Comparison of ENCODE assay signal across 1 cellular context in genomic region chr20:37390891-37391525, GRCh38.
TF ChIP-seq lines count a peak whose summit lies in the region.

No MANE protein-coding gene starts in this region.

TF ChIP-seq in HepG2, 621 proteins besides CTCF, POLR2A, EP300 and RAD21 (continued from another document and continues in another):
- TF ChIP-seq, protein P1, sequence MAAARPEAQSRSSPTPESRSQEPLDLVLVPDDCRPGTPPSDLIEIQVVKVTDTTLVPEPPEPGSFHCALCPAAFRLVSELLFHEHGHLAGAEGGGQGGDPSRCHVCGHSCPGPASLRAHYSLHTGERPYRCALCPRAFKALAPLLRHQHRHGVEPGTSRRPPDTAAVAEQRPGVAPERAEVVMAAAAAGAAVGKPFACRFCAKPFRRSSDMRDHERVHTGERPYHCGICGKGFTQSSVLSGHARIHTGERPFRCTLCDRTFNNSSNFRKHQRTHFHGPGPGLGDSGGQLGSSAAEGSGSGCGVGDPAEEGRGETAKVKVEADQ (CRISPR knock-in tag; IDR thresholded peaks at IDR 0.05; ENCODE audit: borderline replicate concordance): 0 out of 2 replicates have a peak, but pooled peaks have one; percentile 65
- TF ChIP-seq ZNF124 (CRISPR knock-in tag; IDR thresholded peaks at IDR 0.05) (peak; percentile 97), ARNT2 (CRISPR knock-in tag; IDR thresholded peaks at IDR 0.05; ENCODE audit: low read depth) (peak; percentile 76; the same call in 1 of the 2 replicates), CBFB (CRISPR knock-in tag; IDR thresholded peaks at IDR 0.05) (peak; percentile 81), ESRRA (CRISPR knock-in tag; IDR thresholded peaks at IDR 0.05; ENCODE audit: low read depth) (peak; percentile 91; the same call in 1 of the 2 replicates), ZNF468 (CRISPR knock-in tag; IDR thresholded peaks at IDR 0.05) (no peak), ZBTB1 (CRISPR knock-in tag; IDR thresholded peaks at IDR 0.05; ENCODE audit: borderline replicate concordance) (no peak), ZNF670 (CRISPR knock-in tag; IDR thresholded peaks at IDR 0.05; ENCODE audit: borderline replicate concordance) (0 out of 2 replicates have a peak, but pooled peaks have one; percentile 8), ZNF564 (CRISPR knock-in tag; IDR thresholded peaks at IDR 0.05) (no peak; the same call in 1 of the 2 replicates), RFX5 (IDR thresholded peaks at IDR 0.05; ENCODE audit: low read depth, low read length) (no peak), PAXIP1 (CRISPR knock-in tag; conservative IDR thresholded peaks at IDR 0.05) (peak; percentile 97), ZNF17 (CRISPR knock-in tag; IDR thresholded peaks at IDR 0.05) (no peak), KDM5B (CRISPR knock-in tag; IDR thresholded peaks at IDR 0.05; ENCODE audit: borderline replicate concordance) (peak; percentile 70; the same call in 1 of the 2 replicates), ZSCAN21 (CRISPR knock-in tag; IDR thresholded peaks at IDR 0.05; ENCODE audit: borderline replicate concordance) (no peak), HDAC2 (CRISPR knock-in tag; IDR thresholded peaks at IDR 0.05) (peak; percentile 93), LCORL (IDR thresholded peaks at IDR 0.05) (no peak; the same call in 1 of the 2 replicates), LCORL (CRISPR knock-in tag; IDR thresholded peaks at IDR 0.05) (peak; percentile 100), MXD4 (CRISPR knock-in tag; IDR thresholded peaks at IDR 0.05) (peak; percentile 51; the same call in 1 of the 2 replicates), ADNP (CRISPR knock-in tag; IDR thresholded peaks at IDR 0.05) (peak; percentile 57; the same call in 1 of the 2 replicates), MIER2 (CRISPR knock-in tag; IDR thresholded peaks at IDR 0.05) (peak; percentile 80; the same call in 1 of the 2 replicates), FOSL2 (CRISPR knock-in tag; IDR thresholded peaks at IDR 0.05) (peak; percentile 54; the same call in 1 of the 2 replicates), TARDBP (CRISPR knock-in tag; IDR thresholded peaks at IDR 0.05) (0 out of 2 replicates have a peak, but pooled peaks have one; percentile 64), DBP (CRISPR knock-in tag; IDR thresholded peaks at IDR 0.05; ENCODE audit: not compliant biosample characterization) (no peak), SMAD3 (CRISPR knock-in tag; IDR thresholded peaks at IDR 0.05) (peak; percentile 79; the same call in 1 of the 2 replicates), ZNF510 (CRISPR knock-in tag; IDR thresholded peaks at IDR 0.05; ENCODE audit: low read depth) (0 out of 2 replicates have a peak, but pooled peaks have one; percentile 53), SAFB2 (CRISPR knock-in tag; IDR thresholded peaks at IDR 0.05; ENCODE audit: borderline replicate concordance, low read depth) (0 out of 2 replicates have a peak, but pooled peaks have one; percentile 81), PAWR (CRISPR knock-in tag; IDR thresholded peaks at IDR 0.05; ENCODE audit: borderline replicate concordance) (peak; percentile 77; the same call in 1 of the 2 replicates), NFE2 (CRISPR knock-in tag; IDR thresholded peaks at IDR 0.05) (no peak), ATF1 (CRISPR knock-in tag; IDR thresholded peaks at IDR 0.05) (no peak), ZSCAN20 (CRISPR knock-in tag; IDR thresholded peaks at IDR 0.05; ENCODE audit: borderline replicate concordance) (no peak), ZNF883 (CRISPR knock-in tag; IDR thresholded peaks at IDR 0.05; ENCODE audit: not compliant biosample characterization) (peak; percentile 93), ETV6 (CRISPR knock-in tag; conservative IDR thresholded peaks at IDR 0.05) (0 out of 2 replicates have a peak, but pooled peaks have one; percentile 51), KLF16 (CRISPR knock-in tag; IDR thresholded peaks at IDR 0.05) (peak in 1 of 2 experiments; percentile 53; a peak in 2 of 4 replicates), ZIK1 (CRISPR knock-in tag; IDR thresholded peaks at IDR 0.05; ENCODE audit: borderline replicate concordance, low read depth) (peak; percentile 70; the same call in 1 of the 2 replicates), CCAR2 (optimal IDR thresholded peaks at IDR 0.05; ENCODE audit: low read depth, low read length) (no peak), ZFP1 (CRISPR knock-in tag; IDR thresholded peaks at IDR 0.05) (peak; percentile 84; the same call in 1 of the 2 replicates), ZNF737 (CRISPR knock-in tag; IDR thresholded peaks at IDR 0.05; ENCODE audit: borderline replicate concordance) (no peak), ZSCAN29 (CRISPR knock-in tag; conservative IDR thresholded peaks at IDR 0.05) (peak; percentile 61; the same call in 1 of the 2 replicates), SP2 (CRISPR knock-in tag; IDR thresholded peaks at IDR 0.05) (no peak; the same call in 1 of the 2 replicates), JDP2 (CRISPR knock-in tag; IDR thresholded peaks at IDR 0.05; ENCODE audit: borderline replicate concordance) (no peak), ZNF672 (CRISPR knock-in tag; IDR thresholded peaks at IDR 0.05) (no peak), ZNF441 (CRISPR knock-in tag; IDR thresholded peaks at IDR 0.05; ENCODE audit: borderline replicate concordance) (no peak), NR2F1 (CRISPR knock-in tag; IDR thresholded peaks at IDR 0.05) (peak; percentile 87 to 94; a peak in 3 of 4 replicates), THAP8 (CRISPR knock-in tag; IDR thresholded peaks at IDR 0.05; ENCODE audit: borderline replicate concordance) (0 out of 2 replicates have a peak, but pooled peaks have one; percentile 48), SETDB1 (CRISPR knock-in tag; IDR thresholded peaks at IDR 0.05; ENCODE audit: borderline replicate concordance) (no peak)
- TF ChIP-seq, protein P2, sequence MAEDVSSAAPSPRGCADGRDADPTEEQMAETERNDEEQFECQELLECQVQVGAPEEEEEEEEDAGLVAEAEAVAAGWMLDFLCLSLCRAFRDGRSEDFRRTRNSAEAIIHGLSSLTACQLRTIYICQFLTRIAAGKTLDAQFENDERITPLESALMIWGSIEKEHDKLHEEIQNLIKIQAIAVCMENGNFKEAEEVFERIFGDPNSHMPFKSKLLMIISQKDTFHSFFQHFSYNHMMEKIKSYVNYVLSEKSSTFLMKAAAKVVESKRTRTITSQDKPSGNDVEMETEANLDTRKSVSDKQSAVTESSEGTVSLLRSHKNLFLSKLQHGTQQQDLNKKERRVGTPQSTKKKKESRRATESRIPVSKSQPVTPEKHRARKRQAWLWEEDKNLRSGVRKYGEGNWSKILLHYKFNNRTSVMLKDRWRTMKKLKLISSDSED (CRISPR knock-in tag; IDR thresholded peaks at IDR 0.05): no peak
- TF ChIP-seq, protein P3, sequence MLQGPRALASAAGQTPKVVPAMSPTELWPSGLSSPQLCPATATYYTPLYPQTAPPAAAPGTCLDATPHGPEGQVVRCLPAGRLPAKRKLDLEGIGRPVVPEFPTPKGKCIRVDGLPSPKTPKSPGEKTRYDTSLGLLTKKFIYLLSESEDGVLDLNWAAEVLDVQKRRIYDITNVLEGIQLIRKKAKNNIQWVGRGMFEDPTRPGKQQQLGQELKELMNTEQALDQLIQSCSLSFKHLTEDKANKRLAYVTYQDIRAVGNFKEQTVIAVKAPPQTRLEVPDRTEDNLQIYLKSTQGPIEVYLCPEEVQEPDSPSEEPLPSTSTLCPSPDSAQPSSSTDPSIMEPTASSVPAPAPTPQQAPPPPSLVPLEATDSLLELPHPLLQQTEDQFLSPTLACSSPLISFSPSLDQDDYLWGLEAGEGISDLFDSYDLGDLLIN (CRISPR knock-in tag; IDR thresholded peaks at IDR 0.05; ENCODE audit: borderline replicate concordance): no peak
- TF ChIP-seq, protein P4, sequence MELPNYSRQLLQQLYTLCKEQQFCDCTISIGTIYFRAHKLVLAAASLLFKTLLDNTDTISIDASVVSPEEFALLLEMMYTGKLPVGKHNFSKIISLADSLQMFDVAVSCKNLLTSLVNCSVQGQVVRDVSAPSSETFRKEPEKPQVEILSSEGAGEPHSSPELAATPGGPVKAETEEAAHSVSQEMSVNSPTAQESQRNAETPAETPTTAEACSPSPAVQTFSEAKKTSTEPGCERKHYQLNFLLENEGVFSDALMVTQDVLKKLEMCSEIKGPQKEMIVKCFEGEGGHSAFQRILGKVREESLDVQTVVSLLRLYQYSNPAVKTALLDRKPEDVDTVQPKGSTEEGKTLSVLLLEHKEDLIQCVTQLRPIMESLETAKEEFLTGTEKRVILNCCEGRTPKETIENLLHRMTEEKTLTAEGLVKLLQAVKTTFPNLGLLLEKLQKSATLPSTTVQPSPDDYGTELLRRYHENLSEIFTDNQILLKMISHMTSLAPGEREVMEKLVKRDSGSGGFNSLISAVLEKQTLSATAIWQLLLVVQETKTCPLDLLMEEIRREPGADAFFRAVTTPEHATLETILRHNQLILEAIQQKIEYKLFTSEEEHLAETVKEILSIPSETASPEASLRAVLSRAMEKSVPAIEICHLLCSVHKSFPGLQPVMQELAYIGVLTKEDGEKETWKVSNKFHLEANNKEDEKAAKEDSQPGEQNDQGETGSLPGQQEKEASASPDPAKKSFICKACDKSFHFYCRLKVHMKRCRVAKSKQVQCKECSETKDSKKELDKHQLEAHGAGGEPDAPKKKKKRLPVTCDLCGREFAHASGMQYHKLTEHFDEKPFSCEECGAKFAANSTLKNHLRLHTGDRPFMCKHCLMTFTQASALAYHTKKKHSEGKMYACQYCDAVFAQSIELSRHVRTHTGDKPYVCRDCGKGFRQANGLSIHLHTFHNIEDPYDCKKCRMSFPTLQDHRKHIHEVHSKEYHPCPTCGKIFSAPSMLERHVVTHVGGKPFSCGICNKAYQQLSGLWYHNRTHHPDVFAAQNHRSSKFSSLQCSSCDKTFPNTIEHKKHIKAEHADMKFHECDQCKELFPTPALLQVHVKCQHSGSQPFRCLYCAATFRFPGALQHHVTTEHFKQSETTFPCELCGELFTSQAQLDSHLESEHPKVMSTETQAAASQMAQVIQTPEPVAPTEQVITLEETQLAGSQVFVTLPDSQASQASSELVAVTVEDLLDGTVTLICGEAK (IDR thresholded peaks at IDR 0.05): no peak
- TF ChIP-seq, protein P4 (CRISPR knock-in tag; IDR thresholded peaks at IDR 0.05): peak; percentile 48; the same call in 1 of the 2 replicates
